ENCODE assay signal across 17 cellular contexts in genomic region chr11:13861411-13861810, GRCh38.
DNase-seq lines count a peak whose midpoint lies in the region; ATAC-seq and FAIRE-seq lines count a peak whose summit lies in the region.
"Had no signal": no experiment of that assay in that cellular context is flagged by ENCODE, and none has a peak within 500 bp of the region (broad histone marks: within the 10 kb centered on the region; RNA-seq: fewer than 3 reads in every experiment).

No MANE protein-coding gene starts in this region.

- FAIRE-seq in frontal cortex (lab: Jason Lieb, UNC): no peak
- FAIRE-seq: A549, keratinocyte had no signal

- peaks cover 4% of the 10 kb centered on the region for H3K36me3 Mint-ChIP-seq in activated CD4-positive, alpha-beta T cell treated with anti-CD3 and anti-CD28 coated beads, Interleukin-2, amount 10 ng/mL, durations not matched to agents 24 days and 14 days (ENCODE audit: low read depth)
- peaks cover 0 to 14% of the 10 kb centered on the region in 2 donors for H3K36me3 Mint-ChIP-seq in naive B cell
- H3K36me3 Mint-ChIP-seq: neural progenitor cell, WTC11 had no signal

- peaks cover 4% of the 10 kb centered on the region for H3K27me3 Mint-ChIP-seq in activated CD4-positive, alpha-beta T cell treated with anti-CD3 and anti-CD28 coated beads, Interleukin-2, amount 10 ng/mL, durations not matched to agents 24 days and 14 days
- H3K27me3 Mint-ChIP-seq in naive B cell: peaks cover 0 to 14% (median 0%) of the 10 kb centered on the region in 3 donors

- peaks cover 26% of the 10 kb centered on the region for H3K4me1 Mint-ChIP-seq in activated CD4-positive, alpha-beta T cell treated with anti-CD3 and anti-CD28 coated beads, Interleukin-2, amount 10 ng/mL, durations not matched to agents 24 days and 14 days
- peaks cover 13 to 27% (median 19%) of the 10 kb centered on the region in 3 donors for H3K4me1 Mint-ChIP-seq in naive B cell
- H3K4me1 Mint-ChIP-seq: WTC11 had no signal

- no peaks in the 10 kb centered on the region for H3K9me3 ChIP-seq in MG63
- H3K9me3 ChIP-seq: A549 had no signal

- H3K4me3 Mint-ChIP-seq in activated CD4-positive, alpha-beta T cell treated with anti-CD3 and anti-CD28 coated beads, Interleukin-2, amount 10 ng/mL, durations not matched to agents 24 days and 14 days: peak overlapping the region; percentile 14
- H3K4me3 Mint-ChIP-seq in naive B cell: peak overlapping the region in 4 of 8 donors; percentile 23 to 60 (median 44)
- H3K4me3 Mint-ChIP-seq: neural progenitor cell, WTC11 had no signal

- DNase-seq in activated CD4-positive, alpha-beta T cell treated with anti-CD3 and anti-CD28 coated beads, Interleukin-2, amount 10 ng/mL, durations not matched to agents 24 days and 14 days: no peak
- DNase-seq in activated CD4-positive, alpha-beta T cell treated with anti-CD3 and anti-CD28 coated beads for 1 hour: no peak
- peak; percentile 76 for DNase-seq in RPMI8226
- DNase-seq in naive B cell: no peak
- no peak for DNase-seq in MG63
- no peak for DNase-seq in frontal cortex (ENCODE audit: low spot score in 2 of 2)
- DNase-seq: activated CD8-positive, alpha-beta memory T cell treated with anti-CD3 and anti-CD28 coated beads, Interleukin-2, amount 50 U/mL, for 4 hours; COR-L47; effector CD4-positive, alpha-beta T cell; HCEC 1CT; SW 1271 had no signal

- ATAC-seq in GM21619 (IDR thresholded peaks at IDR 0.05; ENCODE audit: unreplicated experiment): peak; percentile 63
- ATAC-seq in naive B cell (ENCODE audit: low read depth in 2 of 2): peak; percentile 61 to 67
- ATAC-seq in GM19035 (IDR thresholded peaks at IDR 0.05; ENCODE audit: unreplicated experiment): no peak
- ATAC-seq: A549, WTC11 had no signal

- H3K9me3 Mint-ChIP-seq in activated CD4-positive, alpha-beta T cell treated with anti-CD3 and anti-CD28 coated beads, Interleukin-2, amount 10 ng/mL, durations not matched to agents 24 days and 14 days: peaks cover 8% of the 10 kb centered on the region
- peaks cover 0 to 4% (median 4%) of the 10 kb centered on the region in 7 donors for H3K9me3 Mint-ChIP-seq in naive B cell
- H3K9me3 Mint-ChIP-seq: neural progenitor cell, WTC11 had no signal

- H3K27ac Mint-ChIP-seq in activated CD4-positive, alpha-beta T cell treated with anti-CD3 and anti-CD28 coated beads, Interleukin-2, amount 10 ng/mL, durations not matched to agents 24 days and 14 days: peak overlapping the region; percentile 74
- H3K27ac Mint-ChIP-seq in naive B cell: peak overlapping the region in 4 of 6 donors; percentile 15 to 89 (median 62)
- H3K27ac Mint-ChIP-seq: neural progenitor cell, WTC11 had no signal

- no peaks in the 10 kb centered on the region for H3K27me3 ChIP-seq in MG63
- H3K27me3 ChIP-seq: neural progenitor cell had no signal

- H3K4me3 ChIP-seq in MG63: no peak overlapping the region
- H3K4me3 ChIP-seq: A549, neural progenitor cell had no signal

- no peaks in the 10 kb centered on the region for H3K36me3 ChIP-seq in MG63
- H3K36me3 ChIP-seq: neural progenitor cell had no signal

- intact Hi-C loops in activated CD4-positive, alpha-beta T cell treated with anti-CD3 and anti-CD28 coated beads, Interleukin-2, amount 10 ng/mL, durations not matched to agents 24 days and 14 days (cut with micrococcal nuclease): loop anchor here (10.0 kb wide), 1 partner anchor 83 kb away; no protein-coding TSS in a partner anchor
